ENCODE assay signal across 8 cellular contexts in genomic region chr2:223943561-223944008, GRCh38. TPM values are rescaled to one million over a fixed set of nuclear protein-coding genes. Genes with fewer than 3 reads are reported as not detected.
DNase-seq lines count a peak whose midpoint lies in the region; ATAC-seq and TF ChIP-seq lines count a peak whose summit lies in the region.

No MANE protein-coding gene starts in this region.

- no peak overlapping the region for H3K27ac ChIP-seq in OCI-LY3 (ENCODE audit: low read length)
- peak overlapping the region in 42 of 59 donors; percentile 16 to 96 (median 90) for H3K27ac ChIP-seq in dorsolateral prefrontal cortex
- no peak overlapping the region for H3K27ac ChIP-seq in naive thymus-derived CD4-positive, alpha-beta T cell (ENCODE audit: low read depth, low read length)

- POLR2A ChIA-PET in naive thymus-derived CD4-positive, alpha-beta T cell (lab: Charles Lee): interaction anchor here (1.1 to 4.7 kb wide), 2 partner anchors 11 to 14 kb away, joined by 4 to 30 read pairs; partner anchors contain the start of gene MRPL44

- H3K4me3 ChIP-seq in OCI-LY3 (ENCODE audit: low read length) (peak overlapping the region; percentile 99), dorsolateral prefrontal cortex (peak overlapping the region; percentile 51 to 100 (median 95))
- H3K4me3 ChIP-seq in naive thymus-derived CD4-positive, alpha-beta T cell (ENCODE audit: low read length): peak overlapping the region; percentile 77

- peaks cover 50% of the 10 kb centered on the region for H3K79me2 ChIP-seq in OCI-LY3 (ENCODE audit: low read length)

- H3K27ac Mint-ChIP-seq in naive thymus-derived CD4-positive, alpha-beta T cell: peak overlapping the region in 8 of 9 donors; percentile 76 to 93 (median 84)

- peaks cover 0 to 35% (median 14%) of the 10 kb centered on the region in 5 donors for H3K36me3 Mint-ChIP-seq in naive thymus-derived CD4-positive, alpha-beta T cell

- peaks cover 7% of the 10 kb centered on the region for H3K4me1 ChIP-seq in ES-I3 (ENCODE audit: insufficient read depth, low read length)
- H3K4me1 ChIP-seq in OCI-LY3 (ENCODE audit: low read length): peaks cover 22% of the 10 kb centered on the region
- peaks cover 24 to 32% of the 10 kb centered on the region in 2 donors for H3K4me1 ChIP-seq in naive thymus-derived CD4-positive, alpha-beta T cell (ENCODE audit: control insufficient read depth in 2 of 2, insufficient read depth in 2 of 2, low read length in 2 of 2)

- DNase-seq in dorsolateral prefrontal cortex (peak in 2 of 10 donors; percentile 9 to 30), left lobe of liver (ENCODE audit: low spot score) (no peak), NAMALWA (ENCODE audit: low spot score) (no peak)
- DNase-seq in naive thymus-derived CD4-positive, alpha-beta T cell: no peak

- peak overlapping the region; percentile 88 to 98 (median 92) for H3K4me3 Mint-ChIP-seq in naive thymus-derived CD4-positive, alpha-beta T cell

- no peak overlapping the region for H2AFZ ChIP-seq in OCI-LY3 (ENCODE audit: low read depth, low read length)

- H3K36me3 ChIP-seq in ES-I3 (ENCODE audit: insufficient read depth, low read length) (no peaks in the 10 kb centered on the region), OCI-LY3 (replicated peaks; ENCODE audit: low read depth, low read length) (peaks cover 16% of the 10 kb centered on the region)
- peaks cover 0 to 11% (median 0%) of the 10 kb centered on the region in 3 experiments for H3K36me3 ChIP-seq in naive thymus-derived CD4-positive, alpha-beta T cell (ENCODE audit: control insufficient read depth in 2 of 3, insufficient read depth in 3 of 3, low read length in 3 of 3)

- intact Hi-C loops in dorsolateral prefrontal cortex (cut with DNase I): loop anchor here in 1 of 2 donors (2.0 to 10.0 kb wide), 2 partner anchors 13 to 641 kb away; partner anchors contain the start of gene CUL3
- intact Hi-C loops in naive thymus-derived CD4-positive, alpha-beta T cell (cut with micrococcal nuclease): loop anchor here (2.0 to 10.0 kb wide), 3 partner anchors 13 to 581 kb away; no protein-coding TSS in a partner anchor

- peaks cover 0 to 6% (median 0%) of the 10 kb centered on the region in 11 donors for H3K9me3 Mint-ChIP-seq in naive thymus-derived CD4-positive, alpha-beta T cell

- H3K27me3 Mint-ChIP-seq in naive thymus-derived CD4-positive, alpha-beta T cell: no peaks in the 10 kb centered on the region

- CTCF ChIA-PET in naive thymus-derived CD4-positive, alpha-beta T cell (lab: Charles Lee): interaction anchor here (0.7 kb wide), 1 partner anchor 425 kb away, joined by 4 read pairs; no protein-coding TSS in a partner anchor

- no peaks in the 10 kb centered on the region for H3K27me3 ChIP-seq in OCI-LY3 (ENCODE audit: low read depth, low read length)
- no peaks in the 10 kb centered on the region for H3K27me3 ChIP-seq in dorsolateral prefrontal cortex
- no peaks in the 10 kb centered on the region for H3K27me3 ChIP-seq in naive thymus-derived CD4-positive, alpha-beta T cell (ENCODE audit: control insufficient read depth in 2 of 2, insufficient read depth in 2 of 2, low read length in 2 of 2)

- no peaks in the 10 kb centered on the region for H3K9me3 ChIP-seq in ES-I3 (ENCODE audit: control insufficient read depth, insufficient read depth, low read length)
- no peaks in the 10 kb centered on the region; the same call in 1 of the 2 replicates for H3K9me3 ChIP-seq in OCI-LY3 (ENCODE audit: insufficient read depth, low read length)
- H3K9me3 ChIP-seq in naive thymus-derived CD4-positive, alpha-beta T cell (ENCODE audit: control insufficient read depth in 2 of 3, low read length in 3 of 3): no peaks in the 10 kb centered on the region

- no peak for ATAC-seq in naive thymus-derived CD4-positive, alpha-beta T cell
- ATAC-seq in GM18870 (IDR thresholded peaks at IDR 0.05; ENCODE audit: unreplicated experiment) (no peak), HG03039 (IDR thresholded peaks at IDR 0.05; ENCODE audit: unreplicated experiment) (no peak), left lobe of liver (no peak)

- peak overlapping the region; percentile 87; the same call in 1 of the 2 replicates for H3K9ac ChIP-seq in ES-I3 (ENCODE audit: low read depth, low read length)
- peak overlapping the region; percentile 91 for H3K9ac ChIP-seq in OCI-LY3 (ENCODE audit: low read length)

- peaks cover 32 to 69% (median 64%) of the 10 kb centered on the region in 7 donors for H3K4me1 Mint-ChIP-seq in naive thymus-derived CD4-positive, alpha-beta T cell

- no peak for TF ChIP-seq CTCF in OCI-LY3 (IDR thresholded peaks at IDR 0.05; ENCODE audit: low read depth, low read length)
- TF ChIP-seq CTCF in dorsolateral prefrontal cortex (IDR thresholded peaks at IDR 0.05 in 54 of 56, conservative IDR thresholded peaks at IDR 0.05 in 2 of 56; ENCODE audit: low read depth in 1 of 56, partially characterized antibody in 56 of 56): no peak

- peaks cover 8% of the 10 kb centered on the region for H4K20me1 ChIP-seq in OCI-LY3 (ENCODE audit: insufficient read depth, low read length)

- peak overlapping the region; percentile 79 for H3K4me2 ChIP-seq in OCI-LY3 (ENCODE audit: low read length)

RNA-seq across cellular contexts. Expression of gene WDFY1, which starts 1.6 kb away (rescaled TPM):
- total RNA-seq in dorsolateral prefrontal cortex (10 to 100 TPM; 24.8 to 56.2 (median 37.5) TPM), left lobe of liver (16.4 TPM)
- total RNA-seq in naive thymus-derived CD4-positive, alpha-beta T cell: 10 to 100 TPM; 25.3 to 80.1 (median 29.9) TPM
- 10 to 100 TPM; 13.9 to 15.0 TPM for polyA plus RNA-seq in naive thymus-derived CD4-positive, alpha-beta T cell

RNA-seq across cellular contexts. Expression of gene MRPL44, which starts 13.7 kb away (rescaled TPM):
- 10 to 100 TPM; 12.3 to 28.1 (median 20.4) TPM for total RNA-seq in dorsolateral prefrontal cortex
- 10 to 100 TPM; 18.0 to 31.2 (median 26.8) TPM for total RNA-seq in naive thymus-derived CD4-positive, alpha-beta T cell
- 10 to 100 TPM; 33.1 to 36.2 TPM for polyA plus RNA-seq in naive thymus-derived CD4-positive, alpha-beta T cell
- 22.0 TPM for total RNA-seq in left lobe of liver

Comparison
In these comparisons a context has a peak if more than half of its experiments do, and no peak if none do; other contexts are left out.
1. H3K27ac ChIP-seq: peak in dorsolateral prefrontal cortex (42 of 59); none in OCI-LY3 (single experiment) and naive thymus-derived CD4-positive, alpha-beta T cell (single experiment).
2. Peak in every context shown above with its lines, with median percentiles within 50 percentile points of each other: H3K4me3 ChIP-seq.